In the genomic region with DNA sequence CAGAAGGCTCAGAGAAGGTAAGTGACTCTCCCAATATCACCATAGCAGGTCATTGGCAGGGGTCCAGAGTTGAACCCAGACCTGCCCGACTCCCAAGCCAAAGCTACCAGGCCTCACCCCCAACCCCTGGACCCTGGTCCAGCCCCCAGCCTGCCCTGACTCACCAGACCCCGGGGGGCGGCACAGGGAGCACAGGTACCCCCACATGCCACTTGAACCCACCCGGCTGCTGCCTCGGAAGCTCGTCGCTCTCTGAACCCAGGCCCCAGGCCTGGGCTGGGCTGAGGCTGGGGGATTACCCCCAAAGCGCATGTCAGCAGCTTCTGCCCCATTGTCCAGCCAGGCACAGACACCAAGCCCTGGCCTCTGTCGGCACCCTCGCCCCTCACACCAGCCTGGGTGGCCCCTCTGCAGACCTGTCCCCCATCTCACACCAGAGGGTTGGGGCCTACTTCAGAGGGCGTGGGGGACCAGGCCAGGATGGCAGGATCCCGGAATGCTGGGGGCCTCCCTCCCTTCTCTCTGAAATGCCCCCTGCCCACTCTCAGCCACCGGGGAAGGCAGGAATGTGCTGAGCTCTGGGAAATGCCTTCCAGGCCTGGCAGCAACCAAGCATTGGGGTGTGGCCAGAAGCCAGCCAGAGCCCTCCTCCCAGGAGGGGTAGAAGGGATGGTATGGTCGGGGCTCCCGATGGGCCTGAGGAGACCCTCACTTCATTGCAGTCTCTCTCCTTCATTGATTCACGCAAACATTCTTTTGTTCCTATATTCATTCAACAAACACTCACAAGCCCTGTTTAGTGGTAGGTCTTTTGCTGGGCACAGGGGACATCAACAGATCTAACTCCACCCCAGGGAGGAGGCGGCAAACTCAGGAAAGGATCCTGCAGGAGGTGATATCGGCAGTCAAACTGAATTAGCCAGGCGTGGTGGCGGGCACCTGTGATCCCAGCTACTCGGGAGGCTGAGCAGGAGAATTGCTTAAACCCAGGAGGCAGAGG, we compare ENCODE assay signal across 1 cellular context.
TF ChIP-seq lines count a peak whose summit lies in the region.

No MANE protein-coding gene starts in this region.

TF ChIP-seq in HepG2, 621 proteins besides CTCF, POLR2A, EP300 and RAD21:
- no peak for TF ChIP-seq PITX1 (CRISPR knock-in tag; IDR thresholded peaks at IDR 0.05)
- 0 out of 2 replicates have a peak, but pooled peaks have one; percentile 11 for TF ChIP-seq CEBPG (CRISPR knock-in tag; IDR thresholded peaks at IDR 0.05)
- peak; percentile 93 for TF ChIP-seq ZNF3 (CRISPR knock-in tag; IDR thresholded peaks at IDR 0.05)
- peak; percentile 86 for TF ChIP-seq ZNF460 (CRISPR knock-in tag; IDR thresholded peaks at IDR 0.05; ENCODE audit: borderline replicate concordance)
- no peak for TF ChIP-seq KMT2A (CRISPR knock-in tag; IDR thresholded peaks at IDR 0.05)
- TF ChIP-seq MAFK (conservative IDR thresholded peaks at IDR 0.05 in 1 of 2, IDR thresholded peaks at IDR 0.05 in 1 of 2; ENCODE audit: low read length in 2 of 2): peak in 1 of 2 experiments; percentile 19; a peak in 1 of 4 replicates
